Comparison of ENCODE assay signal across 13 cellular contexts in genomic region chr7:4707134-4707651, GRCh38. TPM values are rescaled to one million over a fixed set of nuclear protein-coding genes. Genes with fewer than 3 reads are reported as not detected.
DNase-seq lines count a peak whose midpoint lies in the region; ATAC-seq and TF ChIP-seq lines count a peak whose summit lies in the region.
"Had no signal": no experiment of that assay in that cellular context is flagged by ENCODE, and none has a peak within 500 bp of the region (broad histone marks: within the 10 kb centered on the region; RNA-seq: fewer than 3 reads in every experiment).

No MANE protein-coding gene starts in this region.

- intact Hi-C loops in posterior vena cava (cut with DNase I) = no loop called here
- intact Hi-C loops in activated CD4-positive, alpha-beta T cell treated with anti-CD3 and anti-CD28 coated beads for 36 hours (cut with DNase I, micrococcal nuclease) = no loop called here

- POLR2A ChIA-PET in activated CD4-positive, alpha-beta T cell treated with anti-CD3 and anti-CD28 coated beads for 36 hours (lab: Charles Lee) = interaction anchor here (0.5 kb wide), 1 partner anchor 33 kb away, joined by 3 read pairs; no protein-coding TSS in a partner anchor

- DNase-seq in DMS 273 (lab: John Stamatoyannopoulos, UW; ENCODE audit: unreplicated experiment) = peak; percentile 83
- DNase-seq in hepatocyte (ENCODE audit: low spot score) = no peak
- DNase-seq in posterior vena cava (ENCODE audit: low spot score) = peak; percentile 52
- DNase-seq in activated CD4-positive, alpha-beta T cell treated with anti-CD3 and anti-CD28 coated beads for 36 hours = no peak
- no peak for DNase-seq in NCI-H2227 (lab: John Stamatoyannopoulos, UW; ENCODE audit: unreplicated experiment)
- no peak for DNase-seq in NCI-H446 (lab: John Stamatoyannopoulos, UW)
- DNase-seq in HK-2 (ENCODE audit: unreplicated experiment) = no peak
- DNase-seq: activated CD4-positive, CD25-positive, alpha-beta regulatory T cell treated with anti-CD3 and anti-CD28 coated beads, Interleukin-2, amount 50 U/mL, for 72 hours; activated effector memory CD4-positive, alpha-beta T cell treated with Interleukin-2 at 50 U/mL for 16 hours; GOT3; KBM-7 had no signal

- 48% methylated on average over 21 of the region's 21 CpGs for WGBS in hepatocyte (ENCODE audit: low lambda C conversion rate, missing lambda C conversion rate)

- H3K27me3 Mint-ChIP-seq in activated CD4-positive, alpha-beta T cell treated with anti-CD3 and anti-CD28 coated beads for 36 hours = no peaks in the 10 kb centered on the region

- H4K20me1 ChIP-seq in hepatocyte (ENCODE audit: insufficient read depth, poor library complexity, severe bottlenecking) = peaks cover 49% of the 10 kb centered on the region

- TF ChIP-seq CTCF in hepatocyte (IDR thresholded peaks at IDR 0.05; ENCODE audit: poor library complexity) = no peak

- no peak for ATAC-seq in activated CD4-positive, alpha-beta T cell treated with anti-CD3 and anti-CD28 coated beads for 36 hours

- CTCF ChIA-PET in activated CD4-positive, alpha-beta T cell treated with anti-CD3 and anti-CD28 coated beads for 36 hours (lab: Charles Lee) = no interaction called here

- peaks cover 40% of the 10 kb centered on the region for H3K4me1 Mint-ChIP-seq in activated CD4-positive, alpha-beta T cell treated with anti-CD3 and anti-CD28 coated beads for 36 hours

- H3K4me3 Mint-ChIP-seq in activated CD4-positive, alpha-beta T cell treated with anti-CD3 and anti-CD28 coated beads for 36 hours = no peak overlapping the region

- H2AFZ ChIP-seq in hepatocyte = no peak overlapping the region

- H3K9me3 Mint-ChIP-seq in activated CD4-positive, alpha-beta T cell treated with anti-CD3 and anti-CD28 coated beads for 36 hours (ENCODE audit: low read depth) = no peaks in the 10 kb centered on the region

- H3K9me2 ChIP-seq in hepatocyte (replicated peaks; ENCODE audit: insufficient read depth) = no peaks in the 10 kb centered on the region
- H3K9me2 ChIP-seq: SK-N-SH had no signal

- no peak overlapping the region for H3K4me3 ChIP-seq in hepatocyte

- no peak overlapping the region for H3K27ac Mint-ChIP-seq in activated CD4-positive, alpha-beta T cell treated with anti-CD3 and anti-CD28 coated beads for 36 hours

- no peaks in the 10 kb centered on the region for H3K27me3 ChIP-seq in hepatocyte

- no peaks in the 10 kb centered on the region for H3K36me3 ChIP-seq in hepatocyte (replicated peaks; ENCODE audit: insufficient read depth, low read depth)

- peaks cover 22% of the 10 kb centered on the region for H3K4me1 ChIP-seq in hepatocyte (ENCODE audit: insufficient read depth)

- H3K9me3 ChIP-seq in hepatocyte (ENCODE audit: low read depth) = no peaks in the 10 kb centered on the region
- H3K9me3 ChIP-seq: SK-N-SH had no signal

- H3K36me3 Mint-ChIP-seq in activated CD4-positive, alpha-beta T cell treated with anti-CD3 and anti-CD28 coated beads for 36 hours (ENCODE audit: low read depth) = peaks cover 7% of the 10 kb centered on the region

- peaks cover 100% of the 10 kb centered on the region for H3K79me2 ChIP-seq in hepatocyte

- H3K4me2 ChIP-seq in hepatocyte = peak overlapping the region; percentile 53
- H3K4me2 ChIP-seq: SK-N-SH had no signal

- H3K27ac ChIP-seq in hepatocyte = no peak overlapping the region

TF ChIP-seq in PFSK-1, 5 proteins besides CTCF, POLR2A, EP300 and RAD21:
- TF ChIP-seq FOXP2 (optimal IDR thresholded peaks at IDR 0.05; ENCODE audit: borderline replicate concordance, extremely low read depth, extremely low read length, insufficient read depth) (no peak), REST (IDR thresholded peaks at IDR 0.05; ENCODE audit: insufficient read depth in 1 of 2, low read depth in 2 of 2, low read length in 2 of 2) (peak in 1 of 2 experiments; percentile 25; a peak in 1 of 4 replicates), SIN3A (IDR thresholded peaks at IDR 0.05; ENCODE audit: borderline replicate concordance, insufficient read depth, low read length) (peak; percentile 55; the same call in 1 of the 2 replicates), POLR2AphosphoS5 (IDR thresholded peaks at IDR 0.05; ENCODE audit: low read depth, low read length) (peak; percentile 65; the same call in 1 of the 2 replicates), TAF1 (IDR thresholded peaks at IDR 0.05; ENCODE audit: borderline replicate concordance, insufficient read depth, low read length) (peak; percentile 74; the same call in 1 of the 2 replicates)

RNA-seq across cellular contexts. Expression of gene FOXK1, which starts 25.1 kb away (rescaled TPM):
- polyA plus RNA-seq in PFSK-1 (2012; ENCODE audit: insufficient read length, low read depth) = 21.3 TPM
- 13.3 and 17.8 TPM in 2 replicates for total RNA-seq in hepatocyte
- polyA plus RNA-seq in hepatocyte = 7.8 and 8.3 TPM in 2 replicates
- 10 to 100 TPM; 30.5 to 32.3 TPM for total RNA-seq in posterior vena cava
- total RNA-seq in activated CD4-positive, alpha-beta T cell treated with anti-CD3 and anti-CD28 coated beads for 36 hours = 10 to 100 TPM; 30.0 to 33.9 TPM

Comparison
In these comparisons a context has a peak if more than half of its experiments do, and no peak if none do; other contexts are left out.
1. DNase-seq: peak in DMS 273 (single experiment) and posterior vena cava (single experiment); none in hepatocyte (single experiment), activated CD4-positive, alpha-beta T cell treated with anti-CD3 and anti-CD28 coated beads for 36 hours (single experiment), NCI-H2227 (single experiment), NCI-H446 (0 of 2) and HK-2 (single experiment).